13 cellular contexts compared by ENCODE assay signal in genomic region chr10:32307609-32308008, GRCh38. TPM values are rescaled to one million over a fixed set of nuclear protein-coding genes. Genes with fewer than 3 reads are reported as not detected.
DNase-seq lines count a peak whose midpoint lies in the region; ATAC-seq, FAIRE-seq and TF ChIP-seq lines count a peak whose summit lies in the region.
"Had no signal": no experiment of that assay in that cellular context is flagged by ENCODE, and none has a peak within 500 bp of the region (broad histone marks: within the 10 kb centered on the region; RNA-seq: fewer than 3 reads in every experiment).

No MANE protein-coding gene starts in this region.

- peaks cover 100% of the 10 kb centered on the region for H4K20me1 ChIP-seq in smooth muscle cell (ENCODE audit: low read depth)

- H3K4me1 Mint-ChIP-seq in activated naive CD4-positive, alpha-beta T cell treated with anti-CD3 and anti-CD28 coated beads, Interleukin-2, amount 10 ng/mL, durations not matched to agents 7 days and 5 days: peaks cover 21% of the 10 kb centered on the region

- H3F3A ChIP-seq in smooth muscle cell (ENCODE audit: low read depth): peaks cover 13% of the 10 kb centered on the region

- no peak for DNase-seq in activated naive CD4-positive, alpha-beta T cell treated with anti-CD3 and anti-CD28 coated beads, Interleukin-2, amount 10 ng/mL, durations not matched to agents 7 days and 5 days
- DNase-seq in activated naive CD4-positive, alpha-beta T cell treated with anti-CD3 and anti-CD28 coated beads, Interleukin-2, amount 50 U/mL, for 72 hours (ENCODE audit: low spot score in 2 of 2): no peak
- DNase-seq in H54 (ENCODE audit: insufficient read length, low spot score) (no peak), left ventricle myocardium inferior (no peak), smooth muscle cell (lab: John Stamatoyannopoulos, UW; ENCODE audit: unreplicated experiment) (no peak)
- DNase-seq: aorta; HFFc6; islet precursor cell; stimulated activated naive CD4-positive, alpha-beta T cell treated with Interleukin-2 at 50 U/mL for 16 hours had no signal

- no peaks in the 10 kb centered on the region for H3K9me3 Mint-ChIP-seq in activated naive CD4-positive, alpha-beta T cell treated with anti-CD3 and anti-CD28 coated beads, Interleukin-2, amount 10 ng/mL, durations not matched to agents 7 days and 5 days
- no peaks in the 10 kb centered on the region for H3K9me3 Mint-ChIP-seq in activated naive CD4-positive, alpha-beta T cell treated with anti-CD3 and anti-CD28 coated beads, Interleukin-2, amount 50 U/mL, for 72 hours
- H3K9me3 Mint-ChIP-seq: HFFc6 had no signal

- 81% methylated on average over 3 of the region's 3 CpGs for WGBS in smooth muscle cell (ENCODE audit: low lambda C conversion rate)

- FAIRE-seq in H54 (lab: Jason Lieb, UNC): peak; percentile 15

- H3K79me2 ChIP-seq in smooth muscle cell (ENCODE audit: low read depth): peaks cover 100% of the 10 kb centered on the region

- H3K27ac ChIP-seq in left ventricle myocardium inferior (replicated peaks) (peak overlapping the region; percentile 2), smooth muscle cell (ENCODE audit: low read depth) (peak overlapping the region; percentile 16)

- TF ChIP-seq CTCF in left ventricle myocardium inferior (IDR thresholded peaks at IDR 0.05; ENCODE audit: borderline replicate concordance) (no peak), smooth muscle cell (IDR thresholded peaks at IDR 0.05; ENCODE audit: borderline replicate concordance, insufficient read depth, poor library complexity, severe bottlenecking) (no peak)

- peak overlapping the region; percentile 35 for H3K27ac Mint-ChIP-seq in activated naive CD4-positive, alpha-beta T cell treated with anti-CD3 and anti-CD28 coated beads, Interleukin-2, amount 10 ng/mL, durations not matched to agents 7 days and 5 days
- peak overlapping the region in 1 of 2 donors; percentile 60 for H3K27ac Mint-ChIP-seq in activated naive CD4-positive, alpha-beta T cell treated with anti-CD3 and anti-CD28 coated beads, Interleukin-2, amount 50 U/mL, for 72 hours
- H3K27ac Mint-ChIP-seq: HFFc6 had no signal

- H3K4me3 ChIP-seq in left ventricle myocardium inferior (no peak overlapping the region), smooth muscle cell (no peak overlapping the region)

- H3K4me1 ChIP-seq in left ventricle myocardium inferior: peaks cover 68% of the 10 kb centered on the region
- H3K4me1 ChIP-seq in smooth muscle cell (ENCODE audit: low read depth): no peaks in the 10 kb centered on the region

- no peaks in the 10 kb centered on the region for H3K9me3 ChIP-seq in left ventricle myocardium inferior (replicated peaks)
- no peaks in the 10 kb centered on the region for H3K9me3 ChIP-seq in smooth muscle cell (replicated peaks; ENCODE audit: low read depth)

- no peaks in the 10 kb centered on the region for H3K27me3 ChIP-seq in left ventricle myocardium inferior (ENCODE audit: low read depth)
- H3K27me3 ChIP-seq in smooth muscle cell (ENCODE audit: low read depth): no peaks in the 10 kb centered on the region

- H3K4me2 ChIP-seq in smooth muscle cell: no peak overlapping the region

- H2AFZ ChIP-seq in smooth muscle cell (ENCODE audit: low read depth): no peak overlapping the region

- no peak overlapping the region for H3K9ac ChIP-seq in smooth muscle cell (ENCODE audit: low read depth)

- no peak for TF ChIP-seq POLR2A in H54 (IDR thresholded peaks at IDR 0.05; ENCODE audit: low read depth, low read length)

- H3K36me3 ChIP-seq in left ventricle myocardium inferior: peaks cover 29% of the 10 kb centered on the region
- peaks cover 23% of the 10 kb centered on the region for H3K36me3 ChIP-seq in smooth muscle cell (ENCODE audit: low read depth)

- intact Hi-C loops in left ventricle myocardium inferior (cut with micrococcal nuclease): no loop called here

- no peak for ATAC-seq in activated naive CD4-positive, alpha-beta T cell treated with anti-CD3 and anti-CD28 coated beads, Interleukin-2, amount 50 U/mL, for 72 hours
- ATAC-seq in GM18498 (IDR thresholded peaks at IDR 0.05; ENCODE audit: unreplicated experiment) (no peak), GM18511 (IDR thresholded peaks at IDR 0.05; ENCODE audit: unreplicated experiment) (no peak), HG03439 (IDR thresholded peaks at IDR 0.05; ENCODE audit: unreplicated experiment) (no peak)
- ATAC-seq: esophagus mucosa had no signal

- no peaks in the 10 kb centered on the region for H3K27me3 Mint-ChIP-seq in activated naive CD4-positive, alpha-beta T cell treated with anti-CD3 and anti-CD28 coated beads, Interleukin-2, amount 10 ng/mL, durations not matched to agents 7 days and 5 days

- H3K4me3 Mint-ChIP-seq in activated naive CD4-positive, alpha-beta T cell treated with anti-CD3 and anti-CD28 coated beads, Interleukin-2, amount 10 ng/mL, durations not matched to agents 7 days and 5 days: no peak overlapping the region
- H3K4me3 Mint-ChIP-seq: HFFc6 had no signal

- CTCF ChIA-PET in activated naive CD4-positive, alpha-beta T cell treated with anti-CD3 and anti-CD28 coated beads, Interleukin-2, amount 10 ng/mL, durations not matched to agents 7 days and 5 days (lab: Charles Lee): no interaction called here

- peaks cover 40% of the 10 kb centered on the region for H3K36me3 Mint-ChIP-seq in activated naive CD4-positive, alpha-beta T cell treated with anti-CD3 and anti-CD28 coated beads, Interleukin-2, amount 10 ng/mL, durations not matched to agents 7 days and 5 days
- H3K36me3 Mint-ChIP-seq in activated naive CD4-positive, alpha-beta T cell treated with anti-CD3 and anti-CD28 coated beads, Interleukin-2, amount 50 U/mL, for 72 hours: peaks cover 0 to 21% of the 10 kb centered on the region in 2 donors

RNA-seq across cellular contexts. Expression of gene EPC1, which starts 39.3 kb away (rescaled TPM):
- 10 to 100 TPM; 28.3 to 40.2 TPM for total RNA-seq in activated naive CD4-positive, alpha-beta T cell treated with anti-CD3 and anti-CD28 coated beads, Interleukin-2, amount 50 U/mL, for 72 hours
- total RNA-seq in left ventricle myocardium inferior: 17.0 TPM
- total RNA-seq in smooth muscle cell: 52.1 TPM in 2 replicates
- 16.3 and 19.4 TPM in 2 replicates for polyA plus RNA-seq in smooth muscle cell
